34 cellular contexts compared by ENCODE assay signal in genomic region chr12:105721915-105722314, GRCh38.
DNase-seq lines count a peak whose midpoint lies in the region; ATAC-seq, FAIRE-seq and TF ChIP-seq lines count a peak whose summit lies in the region.
"Had no signal": no experiment of that assay in that cellular context is flagged by ENCODE, and none has a peak within 500 bp of the region (broad histone marks: within the 10 kb centered on the region; RNA-seq: fewer than 3 reads in every experiment).

No MANE protein-coding gene starts in this region.

- FAIRE-seq in HTR-8/SVneo (lab: Jason Lieb, UNC), result no peak

- DNase-seq in MM.1S, result no peak
- no peak for DNase-seq in HTR-8/SVneo (ENCODE audit: insufficient read length, low spot score)
- DNase-seq in left cardiac atrium, result no peak
- DNase-seq: activated naive CD8-positive, alpha-beta T cell treated with anti-CD3 and anti-CD28 coated beads for 36 hours; aorta; Caco-2; colonic mucosa; effector memory CD4-positive, alpha-beta T cell; erythroblast; GDM1; heart left ventricle; Karpas-422; MV-4-11; NCI-H1436 treated with DMSO at 0.1 percent for 48 hours; NCI-H446 treated with DMSO at 0.1 percent for 48 hours; nephron progenitor cell; PC-9; spleen; T-helper 17 cell; tibial artery had no signal

- peak overlapping the region; percentile 21; the same call in 1 of the 2 replicates for H3K4me3 ChIP-seq in MM.1S (ENCODE audit: low read length)
- H3K4me3 ChIP-seq: cardiac muscle cell, colonic mucosa, heart left ventricle, lung, PC-9, right atrium auricular region, spleen, tibial artery had no signal

- no peak for TF ChIP-seq CTCF in MM.1S (IDR thresholded peaks at IDR 0.05; ENCODE audit: low read length)

- H3K9me3 ChIP-seq in MM.1S (replicated peaks; ENCODE audit: insufficient read depth, low read length), result no peaks in the 10 kb centered on the region
- H3K9me3 ChIP-seq: Caco-2, colonic mucosa, heart left ventricle, right atrium auricular region, tibial artery had no signal

- H3K79me2 ChIP-seq in MM.1S (ENCODE audit: low read length), result no peaks in the 10 kb centered on the region
- H3K79me2 ChIP-seq: parathyroid adenoma had no signal

- no peaks in the 10 kb centered on the region for H3K9me2 ChIP-seq in MM.1S (replicated peaks; ENCODE audit: insufficient read depth, low read length)

- peaks cover 12% of the 10 kb centered on the region for H3F3A ChIP-seq in MM.1S (ENCODE audit: insufficient read depth, low read length)

- intact Hi-C loops in left cardiac atrium (cut with DNase I), result no loop called here

- H3K27me3 ChIP-seq in MM.1S (replicated peaks; ENCODE audit: insufficient read depth, low read length), result no peaks in the 10 kb centered on the region
- H3K27me3 ChIP-seq: cardiac muscle cell, colonic mucosa, heart left ventricle, right atrium auricular region, tibial artery had no signal

- H4K20me1 ChIP-seq in MM.1S (ENCODE audit: insufficient read depth, low read length), result no peaks in the 10 kb centered on the region

- H3K36me3 ChIP-seq in MM.1S (replicated peaks; ENCODE audit: insufficient read depth, low read length), result no peaks in the 10 kb centered on the region
- H3K36me3 ChIP-seq: cardiac muscle cell, colonic mucosa, heart left ventricle, right atrium auricular region, spleen, tibial artery had no signal

- H3K4me2 ChIP-seq in MM.1S (ENCODE audit: low read depth, low read length), result peak overlapping the region; percentile 54
- H3K4me2 ChIP-seq: PC-9 had no signal

- peaks cover 17% of the 10 kb centered on the region for H3K4me1 ChIP-seq in MM.1S (ENCODE audit: low read length)
- H3K4me1 ChIP-seq: Caco-2, colonic mucosa, parathyroid adenoma, right atrium auricular region, spleen had no signal

- no peak overlapping the region for H3K9ac ChIP-seq in MM.1S (ENCODE audit: low read length)
- H3K9ac ChIP-seq: parathyroid adenoma had no signal

- ATAC-seq in GM18502 (IDR thresholded peaks at IDR 0.05; ENCODE audit: poor library complexity, unreplicated experiment) (peak; percentile 42), GM21723 (IDR thresholded peaks at IDR 0.05; ENCODE audit: unreplicated experiment) (peak; percentile 43), HG03060 (IDR thresholded peaks at IDR 0.05; ENCODE audit: low read depth, unreplicated experiment) (peak; percentile 28), GM21423 (IDR thresholded peaks at IDR 0.05; ENCODE audit: unreplicated experiment) (no peak), GM19328 (IDR thresholded peaks at IDR 0.05; ENCODE audit: unreplicated experiment) (no peak), left cardiac atrium (no peak)
- ATAC-seq: activated CD8-positive, alpha-beta T cell treated with anti-CD3 and anti-CD28 coated beads for 36 hours; heart left ventricle; Right ventricle myocardium inferior; SK-N-SH treated with all-trans-retinoic acid at 6 μM for 48 hours; T-helper 17 cell had no signal

- no peak overlapping the region; the same call in 1 of the 2 replicates for H3K27ac ChIP-seq in MM.1S (ENCODE audit: low read length)
- H3K27ac ChIP-seq: 22Rv1, C4-2B, cardiac muscle cell, colonic mucosa, heart left ventricle, parathyroid adenoma, PC-9, right atrium auricular region, spleen, tibial artery had no signal

- H2AFZ ChIP-seq in MM.1S (ENCODE audit: low read length), result no peak overlapping the region
- H2AFZ ChIP-seq: PC-9 had no signal

Comparison
In these comparisons a context has a peak if more than half of its experiments do, and no peak if none do; other contexts are left out.
1. ATAC-seq: peak in GM18502 (single experiment), GM21723 (single experiment) and HG03060 (single experiment); none in GM21423 (single experiment), GM19328 (single experiment) and left cardiac atrium (0 of 2).